1 cellular context compared by ENCODE assay signal in genomic region chr21:42815217-42815616, GRCh38.
TF ChIP-seq lines count a peak whose summit lies in the region.

No MANE protein-coding gene starts in this region.

TF ChIP-seq in GM23338, 12 proteins besides CTCF, POLR2A, EP300 and RAD21 (continued from another document):
- no peak for TF ChIP-seq ZNF462 (CRISPR knock-in tag; IDR thresholded peaks at IDR 0.05)
